In the genomic region with DNA sequence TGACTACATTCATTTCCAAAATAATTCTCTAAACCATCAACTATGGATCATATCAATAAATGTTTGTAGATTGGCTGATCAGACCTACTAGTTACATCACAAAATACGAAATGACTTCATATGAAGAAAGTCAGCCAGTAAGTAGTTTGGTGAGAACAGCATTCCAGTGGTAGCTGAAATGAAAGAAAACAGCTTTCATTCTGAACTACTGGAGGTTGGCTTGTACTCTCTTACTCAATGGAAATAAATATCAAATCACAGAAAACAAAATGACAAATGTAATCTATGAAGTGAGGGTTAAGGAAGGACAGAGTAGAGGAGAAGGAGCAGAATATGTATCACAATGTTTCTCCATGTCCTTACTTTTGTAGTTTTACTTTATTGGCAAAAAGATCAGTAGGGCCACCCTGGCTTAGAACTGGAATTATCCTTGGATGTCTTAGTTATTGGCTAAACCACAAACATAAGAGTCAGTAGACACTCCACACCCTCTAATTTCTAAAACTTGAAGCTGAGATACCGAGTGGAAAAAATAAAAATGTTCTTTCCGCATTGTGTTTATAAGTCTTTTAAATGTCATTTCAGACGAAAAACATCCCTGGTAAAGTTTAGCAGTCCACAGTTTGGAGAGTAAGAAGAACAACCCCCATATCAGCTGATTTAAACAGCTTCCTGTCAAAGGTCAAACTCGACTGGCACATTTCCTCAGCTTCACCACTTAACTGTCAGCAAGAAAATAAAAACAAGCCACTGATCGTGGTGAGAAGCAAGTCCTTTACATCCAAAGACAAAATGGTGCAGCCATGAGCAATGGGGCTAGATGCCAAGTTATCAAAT, we compare ENCODE assay signal across 2 cellular contexts.
TF ChIP-seq lines count a peak whose summit lies in the region.

No MANE protein-coding gene starts in this region.

TF ChIP-seq in H1, 55 proteins besides CTCF, POLR2A, EP300 and RAD21:
- TF ChIP-seq, protein P1, sequence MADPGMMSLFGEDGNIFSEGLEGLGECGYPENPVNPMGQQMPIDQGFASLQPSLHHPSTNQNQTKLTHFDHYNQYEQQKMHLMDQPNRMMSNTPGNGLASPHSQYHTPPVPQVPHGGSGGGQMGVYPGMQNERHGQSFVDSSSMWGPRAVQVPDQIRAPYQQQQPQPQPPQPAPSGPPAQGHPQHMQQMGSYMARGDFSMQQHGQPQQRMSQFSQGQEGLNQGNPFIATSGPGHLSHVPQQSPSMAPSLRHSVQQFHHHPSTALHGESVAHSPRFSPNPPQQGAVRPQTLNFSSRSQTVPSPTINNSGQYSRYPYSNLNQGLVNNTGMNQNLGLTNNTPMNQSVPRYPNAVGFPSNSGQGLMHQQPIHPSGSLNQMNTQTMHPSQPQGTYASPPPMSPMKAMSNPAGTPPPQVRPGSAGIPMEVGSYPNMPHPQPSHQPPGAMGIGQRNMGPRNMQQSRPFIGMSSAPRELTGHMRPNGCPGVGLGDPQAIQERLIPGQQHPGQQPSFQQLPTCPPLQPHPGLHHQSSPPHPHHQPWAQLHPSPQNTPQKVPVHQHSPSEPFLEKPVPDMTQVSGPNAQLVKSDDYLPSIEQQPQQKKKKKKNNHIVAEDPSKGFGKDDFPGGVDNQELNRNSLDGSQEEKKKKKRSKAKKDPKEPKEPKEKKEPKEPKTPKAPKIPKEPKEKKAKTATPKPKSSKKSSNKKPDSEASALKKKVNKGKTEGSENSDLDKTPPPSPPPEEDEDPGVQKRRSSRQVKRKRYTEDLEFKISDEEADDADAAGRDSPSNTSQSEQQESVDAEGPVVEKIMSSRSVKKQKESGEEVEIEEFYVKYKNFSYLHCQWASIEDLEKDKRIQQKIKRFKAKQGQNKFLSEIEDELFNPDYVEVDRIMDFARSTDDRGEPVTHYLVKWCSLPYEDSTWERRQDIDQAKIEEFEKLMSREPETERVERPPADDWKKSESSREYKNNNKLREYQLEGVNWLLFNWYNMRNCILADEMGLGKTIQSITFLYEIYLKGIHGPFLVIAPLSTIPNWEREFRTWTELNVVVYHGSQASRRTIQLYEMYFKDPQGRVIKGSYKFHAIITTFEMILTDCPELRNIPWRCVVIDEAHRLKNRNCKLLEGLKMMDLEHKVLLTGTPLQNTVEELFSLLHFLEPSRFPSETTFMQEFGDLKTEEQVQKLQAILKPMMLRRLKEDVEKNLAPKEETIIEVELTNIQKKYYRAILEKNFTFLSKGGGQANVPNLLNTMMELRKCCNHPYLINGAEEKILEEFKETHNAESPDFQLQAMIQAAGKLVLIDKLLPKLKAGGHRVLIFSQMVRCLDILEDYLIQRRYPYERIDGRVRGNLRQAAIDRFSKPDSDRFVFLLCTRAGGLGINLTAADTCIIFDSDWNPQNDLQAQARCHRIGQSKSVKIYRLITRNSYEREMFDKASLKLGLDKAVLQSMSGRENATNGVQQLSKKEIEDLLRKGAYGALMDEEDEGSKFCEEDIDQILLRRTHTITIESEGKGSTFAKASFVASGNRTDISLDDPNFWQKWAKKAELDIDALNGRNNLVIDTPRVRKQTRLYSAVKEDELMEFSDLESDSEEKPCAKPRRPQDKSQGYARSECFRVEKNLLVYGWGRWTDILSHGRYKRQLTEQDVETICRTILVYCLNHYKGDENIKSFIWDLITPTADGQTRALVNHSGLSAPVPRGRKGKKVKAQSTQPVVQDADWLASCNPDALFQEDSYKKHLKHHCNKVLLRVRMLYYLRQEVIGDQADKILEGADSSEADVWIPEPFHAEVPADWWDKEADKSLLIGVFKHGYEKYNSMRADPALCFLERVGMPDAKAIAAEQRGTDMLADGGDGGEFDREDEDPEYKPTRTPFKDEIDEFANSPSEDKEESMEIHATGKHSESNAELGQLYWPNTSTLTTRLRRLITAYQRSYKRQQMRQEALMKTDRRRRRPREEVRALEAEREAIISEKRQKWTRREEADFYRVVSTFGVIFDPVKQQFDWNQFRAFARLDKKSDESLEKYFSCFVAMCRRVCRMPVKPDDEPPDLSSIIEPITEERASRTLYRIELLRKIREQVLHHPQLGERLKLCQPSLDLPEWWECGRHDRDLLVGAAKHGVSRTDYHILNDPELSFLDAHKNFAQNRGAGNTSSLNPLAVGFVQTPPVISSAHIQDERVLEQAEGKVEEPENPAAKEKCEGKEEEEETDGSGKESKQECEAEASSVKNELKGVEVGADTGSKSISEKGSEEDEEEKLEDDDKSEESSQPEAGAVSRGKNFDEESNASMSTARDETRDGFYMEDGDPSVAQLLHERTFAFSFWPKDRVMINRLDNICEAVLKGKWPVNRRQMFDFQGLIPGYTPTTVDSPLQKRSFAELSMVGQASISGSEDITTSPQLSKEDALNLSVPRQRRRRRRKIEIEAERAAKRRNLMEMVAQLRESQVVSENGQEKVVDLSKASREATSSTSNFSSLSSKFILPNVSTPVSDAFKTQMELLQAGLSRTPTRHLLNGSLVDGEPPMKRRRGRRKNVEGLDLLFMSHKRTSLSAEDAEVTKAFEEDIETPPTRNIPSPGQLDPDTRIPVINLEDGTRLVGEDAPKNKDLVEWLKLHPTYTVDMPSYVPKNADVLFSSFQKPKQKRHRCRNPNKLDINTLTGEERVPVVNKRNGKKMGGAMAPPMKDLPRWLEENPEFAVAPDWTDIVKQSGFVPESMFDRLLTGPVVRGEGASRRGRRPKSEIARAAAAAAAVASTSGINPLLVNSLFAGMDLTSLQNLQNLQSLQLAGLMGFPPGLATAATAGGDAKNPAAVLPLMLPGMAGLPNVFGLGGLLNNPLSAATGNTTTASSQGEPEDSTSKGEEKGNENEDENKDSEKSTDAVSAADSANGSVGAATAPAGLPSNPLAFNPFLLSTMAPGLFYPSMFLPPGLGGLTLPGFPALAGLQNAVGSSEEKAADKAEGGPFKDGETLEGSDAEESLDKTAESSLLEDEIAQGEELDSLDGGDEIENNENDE (IDR thresholded peaks at IDR 0.05; ENCODE audit: insufficient replicate concordance, low read length) = no peak
- TF ChIP-seq POU5F1 (IDR thresholded peaks at IDR 0.05; ENCODE audit: low read depth, low read length) (no peak), SUZ12 (IDR thresholded peaks at IDR 0.05; ENCODE audit: low read length) (no peak)

TF ChIP-seq in HepG2, 621 proteins besides CTCF, POLR2A, EP300 and RAD21:
- TF ChIP-seq ZNF564 (CRISPR knock-in tag; IDR thresholded peaks at IDR 0.05) (no peak), ZNF282 (IDR thresholded peaks at IDR 0.05; ENCODE audit: partially characterized antibody) (no peak), ZNF7 (CRISPR knock-in tag; IDR thresholded peaks at IDR 0.05) (0 out of 2 replicates have a peak, but pooled peaks have one; percentile 11), PHB2 (IDR thresholded peaks at IDR 0.05; ENCODE audit: partially characterized antibody) (no peak)
